Comparison of ENCODE assay signal across 9 cellular contexts in the genomic region with DNA sequence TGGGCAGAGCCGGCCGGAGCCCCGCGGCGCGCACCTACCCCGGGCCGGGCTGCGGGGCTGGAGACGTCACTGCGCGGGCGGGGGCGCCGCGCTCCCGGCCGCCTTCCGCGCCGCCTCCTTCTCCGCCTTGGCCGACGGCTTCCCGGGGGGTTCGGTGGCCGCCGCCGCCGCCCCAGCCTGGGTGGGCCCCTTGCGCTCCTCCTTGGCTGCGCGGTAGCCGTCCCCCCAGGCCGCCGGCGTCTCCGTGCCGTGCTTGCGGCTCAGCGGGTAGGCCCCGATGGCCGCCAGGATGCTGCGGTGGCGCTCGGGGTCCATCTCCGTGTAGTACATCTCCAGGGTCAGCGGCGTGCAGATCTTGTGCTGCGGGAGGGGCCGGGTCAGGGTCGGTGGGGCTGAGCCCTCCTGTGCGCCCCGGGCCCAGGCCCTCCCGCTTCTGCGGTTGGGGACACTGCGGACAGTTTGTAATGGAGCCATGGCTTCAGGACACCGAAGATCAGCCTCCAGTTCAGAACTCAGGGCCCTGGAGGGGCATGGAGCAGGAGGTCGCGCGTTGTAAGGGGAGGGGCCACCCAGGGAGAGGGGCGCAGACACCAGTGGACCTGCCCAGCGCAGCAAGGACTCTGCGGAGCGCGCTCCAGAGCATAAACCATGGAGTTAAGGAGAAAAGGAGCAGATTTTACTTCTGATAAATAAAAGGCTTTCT. TPM values are rescaled to one million over a fixed set of nuclear protein-coding genes. Genes with fewer than 3 reads are reported as not detected.
A peak's percentile ranks its signal among the peaks of the same experiment; 100 is the strongest.
DNase-seq lines count a peak whose midpoint lies in the region; ATAC-seq and TF ChIP-seq lines count a peak whose summit lies in the region.
"Had no signal": no experiment of that assay in that cellular context is flagged by ENCODE, and none has a peak within 500 bp of the region (broad histone marks: within the 10 kb centered on the region; RNA-seq: fewer than 3 reads in every experiment).

No MANE protein-coding gene starts in this region.

- ATAC-seq in activated CD8-positive, alpha-beta T cell treated with anti-CD3 and anti-CD28 coated beads for 36 hours, result no peak
- ATAC-seq in activated CD8-positive, alpha-beta T cell treated with anti-CD3 and anti-CD28 coated beads, Interleukin-2, amount 10 ng/mL, durations not matched to agents 7 days and 5 days, result no peak
- no peak for ATAC-seq in central memory CD8-positive, alpha-beta T cell (replicated peaks; ENCODE audit: extremely low read depth, poor library complexity, severe bottlenecking)
- ATAC-seq in memory B cell (ENCODE audit: low read depth), result no peak
- no peak for ATAC-seq in HG02763 (IDR thresholded peaks at IDR 0.05; ENCODE audit: unreplicated experiment)
- ATAC-seq in HG02571 (IDR thresholded peaks at IDR 0.05; ENCODE audit: unreplicated experiment), result no peak
- ATAC-seq in GM19455 (IDR thresholded peaks at IDR 0.05; ENCODE audit: unreplicated experiment), result no peak

- H3K36me3 ChIP-seq in thymus (ENCODE audit: control insufficient read depth, insufficient read depth), result no peaks in the 10 kb centered on the region

- H3K27ac Mint-ChIP-seq in activated CD8-positive, alpha-beta T cell treated with anti-CD3 and anti-CD28 coated beads for 36 hours, result no peak overlapping the region
- H3K27ac Mint-ChIP-seq in activated CD8-positive, alpha-beta T cell treated with anti-CD3 and anti-CD28 coated beads, Interleukin-2, amount 10 ng/mL, durations not matched to agents 7 days and 5 days, result no peak overlapping the region
- H3K27ac Mint-ChIP-seq in central memory CD8-positive, alpha-beta T cell (ENCODE audit: low read depth), result no peak overlapping the region
- peak overlapping the region; percentile 28 for H3K27ac Mint-ChIP-seq in memory B cell

- POLR2A ChIA-PET in activated CD8-positive, alpha-beta T cell treated with anti-CD3 and anti-CD28 coated beads for 36 hours (lab: Charles Lee), result interaction anchor here (1.6 kb wide), 1 partner anchor 16 kb away, joined by 5 read pairs; no protein-coding TSS in a partner anchor
- POLR2A ChIA-PET in activated CD8-positive, alpha-beta T cell treated with anti-CD3 and anti-CD28 coated beads, Interleukin-2, amount 10 ng/mL, durations not matched to agents 7 days and 5 days (lab: Charles Lee), result no interaction called here

- H3K27me3 Mint-ChIP-seq in activated CD8-positive, alpha-beta T cell treated with anti-CD3 and anti-CD28 coated beads for 36 hours, result peaks cover 30% of the 10 kb centered on the region
- H3K27me3 Mint-ChIP-seq in activated CD8-positive, alpha-beta T cell treated with anti-CD3 and anti-CD28 coated beads, Interleukin-2, amount 10 ng/mL, durations not matched to agents 7 days and 5 days (ENCODE audit: low read depth), result peaks cover 36% of the 10 kb centered on the region
- peaks cover 33% of the 10 kb centered on the region for H3K27me3 Mint-ChIP-seq in central memory CD8-positive, alpha-beta T cell
- H3K27me3 Mint-ChIP-seq in memory B cell, result peaks cover 15% of the 10 kb centered on the region

- intact Hi-C loops in activated CD8-positive, alpha-beta T cell treated with anti-CD3 and anti-CD28 coated beads for 36 hours (cut with micrococcal nuclease), result loop anchor here (5.0 kb wide), 1 partner anchor 66 kb away; a partner anchor contains a TSS

- H3K4me3 Mint-ChIP-seq in activated CD8-positive, alpha-beta T cell treated with anti-CD3 and anti-CD28 coated beads for 36 hours, result peak overlapping the region; percentile 43
- no peak overlapping the region for H3K4me3 Mint-ChIP-seq in activated CD8-positive, alpha-beta T cell treated with anti-CD3 and anti-CD28 coated beads, Interleukin-2, amount 10 ng/mL, durations not matched to agents 7 days and 5 days
- peak overlapping the region; percentile 76 for H3K4me3 Mint-ChIP-seq in central memory CD8-positive, alpha-beta T cell
- peak overlapping the region; percentile 89 for H3K4me3 Mint-ChIP-seq in memory B cell

- CTCF ChIA-PET in activated CD8-positive, alpha-beta T cell treated with anti-CD3 and anti-CD28 coated beads for 36 hours (lab: Charles Lee), result interaction anchor here (1.8 kb wide), 1 partner anchor 18 kb away, joined by 6 read pairs; no protein-coding TSS in a partner anchor
- CTCF ChIA-PET in activated CD8-positive, alpha-beta T cell treated with anti-CD3 and anti-CD28 coated beads, Interleukin-2, amount 10 ng/mL, durations not matched to agents 7 days and 5 days (lab: Charles Lee), result no interaction called here

- peak overlapping the region; percentile 45 for H3K4me3 ChIP-seq in thymus (ENCODE audit: low read length)

- H3K27me3 ChIP-seq in thymus (ENCODE audit: control insufficient read depth, insufficient read depth), result peaks cover 50% of the 10 kb centered on the region

- TF ChIP-seq CTCF in activated CD8-positive, alpha-beta T cell treated with anti-CD3 and anti-CD28 coated beads for 36 hours (IDR thresholded peaks at IDR 0.05), result no peak

- H3K4me1 Mint-ChIP-seq in activated CD8-positive, alpha-beta T cell treated with anti-CD3 and anti-CD28 coated beads for 36 hours (ENCODE audit: low read depth), result peaks cover 13% of the 10 kb centered on the region
- peaks cover 12% of the 10 kb centered on the region for H3K4me1 Mint-ChIP-seq in activated CD8-positive, alpha-beta T cell treated with anti-CD3 and anti-CD28 coated beads, Interleukin-2, amount 10 ng/mL, durations not matched to agents 7 days and 5 days (ENCODE audit: low read depth)
- peaks cover 5% of the 10 kb centered on the region for H3K4me1 Mint-ChIP-seq in central memory CD8-positive, alpha-beta T cell
- H3K4me1 Mint-ChIP-seq in memory B cell, result peaks cover 12% of the 10 kb centered on the region

- H3K9me3 ChIP-seq in thymus (ENCODE audit: control insufficient read depth), result no peaks in the 10 kb centered on the region

- WGBS in thymus, result 8% methylated on average over 66 of the region's 66 CpGs

- H3K4me1 ChIP-seq in thymus (ENCODE audit: control insufficient read depth, insufficient read depth, low read length), result peaks cover 3% of the 10 kb centered on the region

- no peak for DNase-seq in activated CD8-positive, alpha-beta T cell treated with anti-CD3 and anti-CD28 coated beads for 36 hours
- DNase-seq in activated CD8-positive, alpha-beta T cell treated with anti-CD3 and anti-CD28 coated beads, Interleukin-2, amount 10 ng/mL, durations not matched to agents 7 days and 5 days, result no peak
- DNase-seq in central memory CD8-positive, alpha-beta T cell (ENCODE audit: low spot score in 2 of 2), result no peak
- DNase-seq in memory B cell (ENCODE audit: low spot score in 2 of 2), result no peak
- DNase-seq: MM.1S had no signal

- H3K27ac ChIP-seq in thymus (ENCODE audit: low read depth), result no peak overlapping the region

- no peaks in the 10 kb centered on the region for H3K36me3 Mint-ChIP-seq in activated CD8-positive, alpha-beta T cell treated with anti-CD3 and anti-CD28 coated beads for 36 hours (ENCODE audit: low read depth)
- no peaks in the 10 kb centered on the region for H3K36me3 Mint-ChIP-seq in activated CD8-positive, alpha-beta T cell treated with anti-CD3 and anti-CD28 coated beads, Interleukin-2, amount 10 ng/mL, durations not matched to agents 7 days and 5 days (ENCODE audit: low read depth)
- H3K36me3 Mint-ChIP-seq in central memory CD8-positive, alpha-beta T cell (ENCODE audit: insufficient read depth), result peaks cover 4% of the 10 kb centered on the region
- H3K36me3 Mint-ChIP-seq in memory B cell, result no peaks in the 10 kb centered on the region

- H3K9me3 Mint-ChIP-seq in activated CD8-positive, alpha-beta T cell treated with anti-CD3 and anti-CD28 coated beads for 36 hours, result no peaks in the 10 kb centered on the region
- no peaks in the 10 kb centered on the region for H3K9me3 Mint-ChIP-seq in activated CD8-positive, alpha-beta T cell treated with anti-CD3 and anti-CD28 coated beads, Interleukin-2, amount 10 ng/mL, durations not matched to agents 7 days and 5 days (ENCODE audit: insufficient read depth)
- no peaks in the 10 kb centered on the region for H3K9me3 Mint-ChIP-seq in central memory CD8-positive, alpha-beta T cell
- no peaks in the 10 kb centered on the region for H3K9me3 Mint-ChIP-seq in memory B cell

RNA-seq across cellular contexts. Expression of a gene that starts 10.8 kb away (rescaled TPM):
- not detected for total RNA-seq in activated CD8-positive, alpha-beta T cell treated with anti-CD3 and anti-CD28 coated beads for 36 hours
- total RNA-seq in activated CD8-positive, alpha-beta T cell treated with anti-CD3 and anti-CD28 coated beads, Interleukin-2, amount 10 ng/mL, durations not matched to agents 7 days and 5 days, result not detected
- polyA plus RNA-seq in thymus, result 0.21 TPM

RNA-seq across cellular contexts. Expression of a gene that starts 17.2 kb away (rescaled TPM):
- 10 to 100 TPM; 58.0 to 60.1 TPM for total RNA-seq in activated CD8-positive, alpha-beta T cell treated with anti-CD3 and anti-CD28 coated beads for 36 hours
- total RNA-seq in activated CD8-positive, alpha-beta T cell treated with anti-CD3 and anti-CD28 coated beads, Interleukin-2, amount 10 ng/mL, durations not matched to agents 7 days and 5 days, result 10 to 100 TPM; 61.4 to 62.6 TPM
- 39.1 TPM for polyA plus RNA-seq in thymus

RNA-seq across cellular contexts. Expression of a gene that starts 17.2 kb away (rescaled TPM):
- 10 to 100 TPM; 54.1 to 57.5 TPM for total RNA-seq in activated CD8-positive, alpha-beta T cell treated with anti-CD3 and anti-CD28 coated beads for 36 hours
- total RNA-seq in activated CD8-positive, alpha-beta T cell treated with anti-CD3 and anti-CD28 coated beads, Interleukin-2, amount 10 ng/mL, durations not matched to agents 7 days and 5 days, result 10 to 100 TPM; 53.5 to 59.0 TPM
- 164 TPM for polyA plus RNA-seq in thymus

RNA-seq across cellular contexts. Expression of a gene that starts 21.3 kb away (rescaled TPM):
- total RNA-seq in activated CD8-positive, alpha-beta T cell treated with anti-CD3 and anti-CD28 coated beads for 36 hours, result not detected
- total RNA-seq in activated CD8-positive, alpha-beta T cell treated with anti-CD3 and anti-CD28 coated beads, Interleukin-2, amount 10 ng/mL, durations not matched to agents 7 days and 5 days, result not detected
- polyA plus RNA-seq in thymus, result 1.2 TPM

RNA-seq across cellular contexts. Expression of a gene that starts 31.9 kb away (rescaled TPM):
- 10 to 100 TPM; 32.2 to 33.7 TPM for total RNA-seq in activated CD8-positive, alpha-beta T cell treated with anti-CD3 and anti-CD28 coated beads for 36 hours
- 10 to 100 TPM; 12.4 to 13.4 TPM for total RNA-seq in activated CD8-positive, alpha-beta T cell treated with anti-CD3 and anti-CD28 coated beads, Interleukin-2, amount 10 ng/mL, durations not matched to agents 7 days and 5 days
- polyA plus RNA-seq in thymus, result 23.9 TPM
